In the genomic region with DNA sequence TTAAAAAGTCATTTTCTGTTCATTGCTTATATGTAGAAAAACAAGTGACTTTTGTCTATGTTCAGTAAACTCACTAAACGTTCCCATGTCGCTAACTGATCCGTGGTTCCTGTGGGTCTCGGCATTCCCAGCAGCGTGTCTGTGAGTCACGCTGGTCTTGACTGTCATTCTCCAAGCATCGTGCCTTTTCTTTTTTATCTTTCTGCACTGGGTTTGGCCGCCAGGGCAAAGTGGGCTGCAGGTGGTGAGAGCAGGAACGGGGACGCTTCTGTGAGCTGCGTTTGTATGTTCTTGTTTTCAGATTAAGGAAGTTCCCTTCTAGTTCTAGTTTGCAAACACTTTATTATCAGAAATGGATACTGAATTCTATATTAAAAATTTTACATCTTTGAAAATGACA, we compare ENCODE assay signal across 30 cellular contexts. TPM values are rescaled to one million over a fixed set of nuclear protein-coding genes. Genes with fewer than 3 reads are reported as not detected.
"Had no signal": no experiment of that assay in that cellular context is flagged by ENCODE, and none has a peak within 500 bp of the region (broad histone marks: within the 10 kb centered on the region; RNA-seq: fewer than 3 reads in every experiment).

No MANE protein-coding gene starts in this region.

- H3K4me3 Mint-ChIP-seq: naive B cell; naive thymus-derived CD8-positive, alpha-beta T cell; natural killer cell treated with Interleukin-12 subunit alpha and Interleukin-12 subunit beta and Interleukin-15 and Interleukin-18, amount 100 ng/mL, for 72 hours; nephron progenitor cell; neural crest cell; stimulated activated effector memory CD8-positive, alpha-beta T cell treated with anti-CD3 and anti-CD28 coated beads, Interleukin-12 subunit alpha, Interleukin-12 subunit beta, amount 100 ng/mL, for 72 hours; stimulated activated naive B cell treated with anti-CD40 and anti-IgM and Interleukin-4, amounts not matched to agents 10 μg/mL and 1 μg/mL and 100 μg/mL, for 72 hours; stimulated activated naive CD8-positive, alpha-beta T cell treated with anti-CD3 and anti-CD28 coated beads, Interleukin-15, Interleukin-2, amounts not matched to agents 100 ng/mL and 50 ng/mL, for 24 hours had no signal

- DNase-seq: naive B cell; naive thymus-derived CD8-positive, alpha-beta T cell; nephron progenitor cell; nucleus accumbens; right lobe of liver; sigmoid colon; small intestine; stimulated activated CD4-positive, alpha-beta T cell treated with anti-CD3 and anti-CD28 coated beads, Interleukin-15, amount 100 ng/mL, for 24 hours; stimulated activated CD4-positive, alpha-beta T cell treated with anti-CD3 and anti-CD28 coated beads, Interleukin-2, amount 100 ng/mL, for 24 hours; stimulated activated CD4-positive, alpha-beta T cell treated with anti-CD3 and anti-CD28 coated beads, Interleukin-2, amount 100 ng/mL, for 48 hours; stimulated activated CD4-positive, alpha-beta T cell treated with anti-CD3 and anti-CD28 coated beads, Interleukin-4, amount 100 ng/mL, for 24 hours; stimulated activated naive B cell treated with anti-CD40 and anti-IgM and Interleukin-4, amounts not matched to agents 10 μg/mL and 1 μg/mL and 100 μg/mL, for 72 hours; stimulated activated naive CD4-positive, alpha-beta T cell treated with Interleukin-2 at 50 U/mL for 16 hours; thyroid gland; trophoblast cell; upper lobe of right lung; uterus had no signal

- H3K27me3 ChIP-seq: pancreas, right lobe of liver, sigmoid colon, stomach, thyroid gland, tibial nerve, upper lobe of right lung, uterus had no signal

- H3K4me1 Mint-ChIP-seq: nephron progenitor cell, neural crest cell had no signal

- H3K36me3 ChIP-seq: neutrophil, pancreas, right lobe of liver, sigmoid colon, stomach, thyroid gland, upper lobe of right lung, uterus had no signal

- H3K27ac Mint-ChIP-seq: naive B cell; naive thymus-derived CD8-positive, alpha-beta T cell; nephron progenitor cell; progenitor cell of endocrine pancreas; stimulated activated effector memory CD8-positive, alpha-beta T cell treated with anti-CD3 and anti-CD28 coated beads, Interleukin-12 subunit alpha, Interleukin-12 subunit beta, amount 100 ng/mL, for 72 hours; stimulated activated naive B cell treated with anti-CD40 and anti-IgM and Interleukin-4, amounts not matched to agents 10 μg/mL and 1 μg/mL and 100 μg/mL, for 72 hours; stimulated activated naive CD8-positive, alpha-beta T cell treated with anti-CD3 and anti-CD28 coated beads, Interleukin-15, Interleukin-2, amounts not matched to agents 100 ng/mL and 50 ng/mL, for 24 hours had no signal

- FAIRE-seq: pancreas, small intestine had no signal

- H3K27ac ChIP-seq: neutrophil, pancreas, psoas muscle, right lobe of liver, sigmoid colon, stomach, thoracic aorta, thyroid gland, tibial nerve, upper lobe of right lung, uterus had no signal

- H3K9me3 ChIP-seq: thyroid gland had no signal

- H3K4me1 ChIP-seq: pancreas, psoas muscle, right lobe of liver, sigmoid colon, stomach, thyroid gland, tibial nerve, upper lobe of right lung, uterus had no signal

- ATAC-seq: naive thymus-derived CD8-positive, alpha-beta T cell; natural killer cell treated with Interleukin-12 subunit alpha and Interleukin-12 subunit beta and Interleukin-15 and Interleukin-18, amount 100 ng/mL, for 72 hours; pancreas; psoas muscle; stimulated activated effector memory CD8-positive, alpha-beta T cell treated with anti-CD3 and anti-CD28 coated beads, Interleukin-12 subunit alpha, Interleukin-12 subunit beta, amount 100 ng/mL, for 72 hours; stimulated activated naive B cell treated with anti-CD40 and anti-IgM and Interleukin-4, amounts not matched to agents 10 μg/mL and 1 μg/mL and 100 μg/mL, for 72 hours had no signal

- H3K4me3 ChIP-seq: pancreas, psoas muscle, right lobe of liver, sigmoid colon, stomach, thoracic aorta, thyroid gland, tibial nerve, upper lobe of right lung, uterus had no signal

- H3K27me3 Mint-ChIP-seq: progenitor cell of endocrine pancreas had no signal

RNA-seq across cellular contexts. Expression of a gene that starts 22.6 kb away (rescaled TPM):
- total RNA-seq: naive thymus-derived CD8-positive, alpha-beta T cell; natural killer cell treated with Interleukin-12 subunit alpha and Interleukin-12 subunit beta and Interleukin-15 and Interleukin-18, amount 100 ng/mL, for 72 hours; omental fat pad; psoas muscle; stomach; subcutaneous adipose tissue; thoracic aorta; tibial nerve; upper lobe of right lung had no signal
